ENCODE assay signal across 1 cellular context in the genomic region with DNA sequence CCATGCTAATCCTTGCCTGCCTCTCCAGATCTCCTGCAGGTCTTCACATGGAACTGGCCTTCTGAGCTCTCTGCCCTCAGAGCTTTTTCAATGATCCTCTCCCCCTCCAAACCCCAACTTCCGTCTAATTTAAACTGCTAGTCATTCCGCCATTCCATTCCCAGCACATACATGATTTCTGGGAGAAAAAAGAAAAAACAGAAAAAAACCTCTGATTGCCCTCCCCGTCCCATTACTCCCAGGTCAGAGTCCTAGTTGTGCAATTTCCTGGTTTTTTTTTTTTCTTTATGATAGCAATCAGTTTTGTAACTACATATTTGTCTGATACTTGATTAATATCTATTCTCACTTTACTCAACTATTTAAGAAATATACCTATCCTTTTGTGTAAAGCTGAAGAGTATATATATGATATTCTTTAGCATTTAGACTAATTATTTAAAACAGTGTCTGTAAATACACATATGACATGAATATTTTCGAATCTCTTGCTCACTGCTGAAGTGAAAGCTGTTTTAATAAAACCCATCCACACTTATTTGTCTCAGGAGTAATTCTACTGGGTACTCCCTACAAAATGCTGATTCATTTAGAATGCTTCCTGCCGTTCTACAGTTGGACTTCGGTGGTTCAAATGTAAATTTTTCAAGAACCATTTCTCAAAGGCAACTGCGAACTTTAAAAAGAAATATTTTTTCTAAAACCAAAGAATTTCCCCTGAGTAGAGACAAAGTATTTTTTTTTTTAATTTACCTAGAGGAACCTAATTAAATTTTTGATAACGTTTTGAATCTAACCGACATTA.
A peak's percentile ranks its signal among the peaks of the same experiment; 100 is the strongest.
TF ChIP-seq lines count a peak whose summit lies in the region.

No MANE protein-coding gene starts in this region.

TF ChIP-seq in H1, 55 proteins besides CTCF, POLR2A, EP300 and RAD21 (continued from another document):
- TF ChIP-seq BRCA1 (IDR thresholded peaks at IDR 0.05; ENCODE audit: low read depth, low read length) (no peak), MAFK (IDR thresholded peaks at IDR 0.05; ENCODE audit: low read depth, low read length) (peak; percentile 60; the same call in 1 of the 2 replicates)
TF ChIP-seq in H1: peak in this region for 1.
